In genomic region chr13:104365430-104365829, GRCh38 we compare ENCODE assay signal across 8 cellular contexts.
"Had no signal": no experiment of that assay in that cellular context is flagged by ENCODE, and none has a peak within 500 bp of the region (broad histone marks: within the 10 kb centered on the region; RNA-seq: fewer than 3 reads in every experiment).

No MANE protein-coding gene starts in this region.

- H3K4me3 ChIP-seq: GM12878 had no signal

- ATAC-seq: GM12878 had no signal

- DNase-seq: GDM1, GF-D8 had no signal

- FAIRE-seq: G401.6, GM12878, GM12891, GM12892, GM18507, GM19239 had no signal
